Comparison of ENCODE assay signal across 18 cellular contexts in the genomic region with DNA sequence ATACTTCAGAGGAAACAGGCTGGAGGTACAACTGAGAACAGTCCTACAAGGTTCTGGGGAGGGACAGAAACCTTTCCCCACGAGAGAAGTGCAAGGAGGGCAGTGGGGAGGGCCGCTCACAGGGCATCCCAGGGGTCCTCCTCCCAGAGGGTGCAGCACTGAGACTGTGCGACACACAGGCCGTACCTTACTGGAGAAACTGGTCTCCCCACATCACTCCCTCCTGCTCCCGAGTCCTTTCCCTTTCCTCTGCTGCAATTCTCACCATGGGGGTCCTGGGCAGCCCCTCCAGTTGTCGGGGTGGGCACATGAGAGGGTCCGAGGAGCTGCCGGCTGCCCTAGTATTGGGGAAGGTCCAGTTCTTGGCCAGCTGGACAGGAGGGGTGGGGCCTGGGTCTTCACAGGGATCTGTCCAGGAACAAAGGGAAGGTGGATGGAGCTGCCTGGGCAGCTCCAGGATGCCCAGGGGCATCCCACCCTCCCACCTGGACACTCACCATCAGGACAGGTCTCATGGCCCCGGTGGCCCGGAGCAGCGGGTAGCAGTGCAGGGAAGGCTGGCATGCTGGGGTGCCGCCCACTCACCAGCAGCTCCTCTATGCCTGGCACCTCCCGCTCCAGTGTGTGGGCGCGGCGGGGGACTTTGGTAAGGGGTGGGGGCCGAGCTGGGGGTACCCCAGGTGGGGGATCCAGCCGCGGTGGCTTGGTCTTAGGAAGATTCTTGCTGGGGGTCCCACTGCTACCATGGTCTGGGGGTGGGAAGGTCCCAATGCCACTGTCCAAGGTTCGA. TPM values are rescaled to one million over a fixed set of nuclear protein-coding genes. Genes with fewer than 3 reads are reported as not detected.
A peak's percentile ranks its signal among the peaks of the same experiment; 100 is the strongest.
DNase-seq lines count a peak whose midpoint lies in the region; ATAC-seq, FAIRE-seq and TF ChIP-seq lines count a peak whose summit lies in the region.
"Had no signal": no experiment of that assay in that cellular context is flagged by ENCODE, and none has a peak within 500 bp of the region (broad histone marks: within the 10 kb centered on the region; RNA-seq: fewer than 3 reads in every experiment).

No MANE protein-coding gene starts in this region.

- FAIRE-seq in HepG2 (lab: Jason Lieb, UNC): no peak
- FAIRE-seq: GM12891, H1 had no signal

- in situ Hi-C loops in HepG2 (cut with HindIII; ENCODE audit: extremely low pct_ligation_motif_present, low pct_unique_long_range_greater_than_20kb): loop anchor here (5.0 kb wide), 1 partner anchor 35 kb away; a partner anchor contains a TSS

- no peaks in the 10 kb centered on the region for H3K27me3 ChIP-seq in HepG2 (ENCODE audit: control insufficient read depth in 1 of 2, insufficient read depth in 2 of 2, low read length in 2 of 2)
- H3K27me3 ChIP-seq in right lobe of liver: no peaks in the 10 kb centered on the region
- H3K27me3 ChIP-seq in osteoblast (ENCODE audit: insufficient read depth, low read length): no peaks in the 10 kb centered on the region

- H3K79me2 ChIP-seq in HepG2 (ENCODE audit: insufficient read depth, low read length) (no peaks in the 10 kb centered on the region), osteoblast (ENCODE audit: insufficient read depth, low read length) (no peaks in the 10 kb centered on the region)

- no peak for ATAC-seq in HepG2
- no peak for ATAC-seq in right lobe of liver
- ATAC-seq in GM21526 (IDR thresholded peaks at IDR 0.05; ENCODE audit: low FRiP score, unreplicated experiment): no peak

- TF ChIP-seq POLR2A in HepG2 (IDR thresholded peaks at IDR 0.05; ENCODE audit: insufficient read depth in 1 of 2, low read depth in 2 of 2, low read length in 2 of 2): no peak
- TF ChIP-seq POLR2A in right lobe of liver (IDR thresholded peaks at IDR 0.05): no peak

- H4K20me1 ChIP-seq in HepG2 (ENCODE audit: insufficient read depth, low read length) (no peaks in the 10 kb centered on the region), osteoblast (ENCODE audit: insufficient read depth, low read length) (no peaks in the 10 kb centered on the region)

- WGBS in HepG2 (ENCODE audit: low lambda C conversion rate): 97% methylated on average over 7 of the region's 20 CpGs
- WGBS in right lobe of liver (ENCODE audit: insufficient coverage, low coverage, low lambda C conversion rate, missing lambda C conversion rate): 100% methylated on average over 1 of the region's 20 CpGs

- TF ChIP-seq EP300 in HepG2 (IDR thresholded peaks at IDR 0.05; ENCODE audit: low read depth in 2 of 2, low read length in 2 of 2) (no peak), HepG2 (CRISPR knock-in tag; IDR thresholded peaks at IDR 0.05; ENCODE audit: borderline replicate concordance) (no peak)

- no peak for DNase-seq in HepG2 (ENCODE audit: low spot score)
- no peak for DNase-seq in right lobe of liver
- DNase-seq in islet precursor cell: peak; percentile 52
- peak; percentile 32 for DNase-seq in osteoblast (ENCODE audit: insufficient read length, low spot score, missing footprints)
- DNase-seq in epidermal melanocyte (ENCODE audit: insufficient read length, low spot score): no peak
- no peak for DNase-seq in NCI-H774 (lab: John Stamatoyannopoulos, UW)
- DNase-seq: 8988T; ACHN; C1 segment of cervical spinal cord; Calu3; CD4-positive, alpha-beta T cell; DMS79; HCEC 1CT; IMR-90; KG1 had no signal

- CTCF ChIA-PET in HepG2 (lab: Yijun Ruan, JAX; ENCODE audit: low intra/inter-chr PET ratio, low total read pairs): no interaction called here

- H3K36me3 ChIP-seq in HepG2 (replicated peaks in 1 of 2; ENCODE audit: control insufficient read depth in 1 of 2, insufficient read depth in 2 of 2, low read length in 2 of 2) (0 out of 5 replicates have a peak, but pooled peaks cover 2 to 4% of the 10 kb centered on the region in 2 experiments), right lobe of liver (peaks cover 0 to 8% (median under 1%) of the 10 kb centered on the region in 4 donors), osteoblast (ENCODE audit: insufficient read depth, low read length) (peaks cover 28% of the 10 kb centered on the region)

- H3K27ac ChIP-seq in HepG2 (ENCODE audit: extremely low read length, insufficient read depth, low read length): no peak overlapping the region
- no peak overlapping the region for H3K27ac ChIP-seq in right lobe of liver
- no peak overlapping the region for H3K27ac ChIP-seq in osteoblast (ENCODE audit: low read depth, low read length)

- H3K4me1 ChIP-seq in HepG2 (ENCODE audit: insufficient read depth, low read length) (no peaks in the 10 kb centered on the region), right lobe of liver (no peaks in the 10 kb centered on the region), osteoblast (ENCODE audit: insufficient read depth, low read length) (no peaks in the 10 kb centered on the region)

- H3K4me3 ChIP-seq in HepG2 (replicated peaks in 1 of 3; ENCODE audit: insufficient read depth in 1 of 3, low read depth in 2 of 3, low read length in 3 of 3) (no peak overlapping the region), right lobe of liver (no peak overlapping the region), osteoblast (ENCODE audit: insufficient read depth, low read length) (no peak overlapping the region)

- no peak for TF ChIP-seq CTCF in HepG2 (CRISPR knock-in tag; IDR thresholded peaks at IDR 0.05)
- no peak for TF ChIP-seq CTCF in right lobe of liver (IDR thresholded peaks at IDR 0.05)
- TF ChIP-seq CTCF in osteoblast (IDR thresholded peaks at IDR 0.05; ENCODE audit: extremely low read depth, low read depth, low read length): no peak

- no peak overlapping the region for H3K4me2 ChIP-seq in HepG2 (ENCODE audit: low read depth, low read length)
- no peak overlapping the region for H3K4me2 ChIP-seq in osteoblast (ENCODE audit: insufficient read depth, low read length)

- POLR2A ChIA-PET in HepG2 (lab: Yijun Ruan, JAX): interaction anchor here (0.6 kb wide), 1 partner anchor 495 kb away, joined by 4 read pairs; no protein-coding TSS in a partner anchor

- H2AFZ ChIP-seq in HepG2 (ENCODE audit: low read length) (no peak overlapping the region), osteoblast (ENCODE audit: low read length) (no peak overlapping the region)

- H3K9ac ChIP-seq in HepG2 (ENCODE audit: insufficient read depth, low read depth, low read length): no peak overlapping the region

- BruUV-seq in HepG2 (replicated peaks; lab: Mats Ljungman, UMichigan): no TSS peak

- H3K9me3 ChIP-seq in HepG2 (ENCODE audit: low read length): no peaks in the 10 kb centered on the region
- no peaks in the 10 kb centered on the region for H3K9me3 ChIP-seq in right lobe of liver
- no peaks in the 10 kb centered on the region for H3K9me3 ChIP-seq in osteoblast (ENCODE audit: low read depth, low read length)

- TF ChIP-seq RAD21 in HepG2 (CRISPR knock-in tag; IDR thresholded peaks at IDR 0.05): no peak

- intact Hi-C loops in HepG2 (cut with micrococcal nuclease; ENCODE audit: unreplicated experiment): no loop called here
- intact Hi-C loops in right lobe of liver (cut with DNase I): no loop called here

RNA-seq across cellular contexts. Expression of a gene that starts 35.8 kb away (rescaled TPM):
- total RNA-seq in HepG2 (2016; rRNA removed; fragmentation: Illumina TruSeq; extraction: Trizol) (5.9 and 9.0 TPM in 2 replicates), right lobe of liver (1 to 10 TPM; 7.0 to 8.8 (median 7.9) TPM), osteoblast (34.8 and 40.5 TPM in 2 replicates)
- 3.1 and 3.3 TPM in 2 replicates for total RNA-seq in HepG2 (2016; cell fraction: cytosol; rRNA removed; fragmentation: Illumina TruSeq; extraction: Trizol; ENCODE audit: low read depth)
- total RNA-seq in HepG2 (2016; cell fraction: insoluble cytoplasmic fraction; rRNA removed; fragmentation: Illumina TruSeq; extraction: Trizol): 5.1 and 8.3 TPM in 2 replicates
- 5.3 and 5.9 TPM in 2 replicates for total RNA-seq in HepG2 (2016; cell fraction: membrane; rRNA removed; fragmentation: Illumina TruSeq; extraction: Trizol)
- 10.1 and 11.1 TPM in 2 replicates for total RNA-seq in HepG2 (2016; cell fraction: nucleus; rRNA removed; fragmentation: Illumina TruSeq; extraction: Trizol)
- 4.1 and 5.5 TPM in 2 replicates for polyA plus RNA-seq in HepG2 (2011; rRNA removed)
- polyA plus RNA-seq in HepG2 (2011; cell fraction: cytosol; rRNA removed): 1.7 and 3.1 TPM in 2 replicates
- polyA plus RNA-seq in HepG2 (2011; cell fraction: nucleus; rRNA removed): 15.9 and 16.8 TPM in 2 replicates
- polyA plus RNA-seq in HepG2 (2012): 4.7 and 6.8 TPM in 2 replicates
- polyA plus RNA-seq in HepG2 (2016; cell fraction: cytosol; fragmentation: Illumina TruSeq; extraction: Trizol; ENCODE audit: low read depth): 0.32 and 0.37 TPM in 2 replicates
- 5.7 and 8.4 TPM in 2 replicates for polyA plus RNA-seq in HepG2 (2016; cell fraction: insoluble cytoplasmic fraction; fragmentation: Illumina TruSeq; extraction: Trizol; ENCODE audit: low read depth)
- polyA plus RNA-seq in HepG2 (2016; cell fraction: membrane; fragmentation: Illumina TruSeq; extraction: Trizol; ENCODE audit: low read depth): 1.3 and 1.7 TPM in 2 replicates
- 20.5 and 22.7 TPM in 2 replicates for polyA plus RNA-seq in HepG2 (2016; cell fraction: nucleus; fragmentation: Illumina TruSeq; extraction: Trizol; ENCODE audit: insufficient read depth, low read depth)
- polyA minus RNA-seq in HepG2 (2011; rRNA and poly(A)+ RNA removed; ENCODE audit: low replicate concordance): 10.1 and 13.6 TPM in 2 replicates
- polyA minus RNA-seq in HepG2 (2011; cell fraction: cytosol; rRNA and poly(A)+ RNA removed): 5.5 and 6.3 TPM in 2 replicates
- 13.2 and 14.7 TPM in 2 replicates for polyA minus RNA-seq in HepG2 (2011; cell fraction: nucleus; rRNA and poly(A)+ RNA removed)

RNA-seq across cellular contexts. Expression of a gene that starts 50.5 kb away (rescaled TPM):
- total RNA-seq in HepG2 (2016; rRNA removed; fragmentation: Illumina TruSeq; extraction: Trizol) (1.8 and 2.5 TPM in 2 replicates), right lobe of liver (1 to 10 TPM; 1.6 to 3.6 (median 2.6) TPM), osteoblast (4.7 and 5.4 TPM in 2 replicates)
- total RNA-seq in HepG2 (2016; cell fraction: cytosol; rRNA removed; fragmentation: Illumina TruSeq; extraction: Trizol; ENCODE audit: low read depth): 1.6 and 1.7 TPM in 2 replicates
- 2.2 and 3.0 TPM in 2 replicates for total RNA-seq in HepG2 (2016; cell fraction: insoluble cytoplasmic fraction; rRNA removed; fragmentation: Illumina TruSeq; extraction: Trizol)
- 2.1 and 3.4 TPM in 2 replicates for total RNA-seq in HepG2 (2016; cell fraction: membrane; rRNA removed; fragmentation: Illumina TruSeq; extraction: Trizol)
- 2.6 and 3.0 TPM in 2 replicates for total RNA-seq in HepG2 (2016; cell fraction: nucleus; rRNA removed; fragmentation: Illumina TruSeq; extraction: Trizol)
- polyA plus RNA-seq in HepG2 (2011; rRNA removed): 2.0 and 2.2 TPM in 2 replicates
- polyA plus RNA-seq in HepG2 (2011; cell fraction: cytosol; rRNA removed): 1.4 and 1.7 TPM in 2 replicates
- 1.3 and 2.3 TPM in 2 replicates for polyA plus RNA-seq in HepG2 (2011; cell fraction: nucleus; rRNA removed)
- 1.7 and 2.6 TPM in 2 replicates for polyA plus RNA-seq in HepG2 (2012)
- polyA plus RNA-seq in HepG2 (2016; cell fraction: cytosol; fragmentation: Illumina TruSeq; extraction: Trizol; ENCODE audit: low read depth): 0.54 and 0.63 TPM in 2 replicates
- 1.6 and 1.7 TPM in 2 replicates for polyA plus RNA-seq in HepG2 (2016; cell fraction: insoluble cytoplasmic fraction; fragmentation: Illumina TruSeq; extraction: Trizol; ENCODE audit: low read depth)
- polyA plus RNA-seq in HepG2 (2016; cell fraction: membrane; fragmentation: Illumina TruSeq; extraction: Trizol; ENCODE audit: low read depth): 0.76 and 1.1 TPM in 2 replicates
- polyA plus RNA-seq in HepG2 (2016; cell fraction: nucleus; fragmentation: Illumina TruSeq; extraction: Trizol; ENCODE audit: insufficient read depth, low read depth): 2.7 and 2.8 TPM in 2 replicates
- 2.9 and 10.2 TPM in 2 replicates for polyA minus RNA-seq in HepG2 (2011; rRNA and poly(A)+ RNA removed; ENCODE audit: low replicate concordance)
- 0.97 and 2.2 TPM in 2 replicates for polyA minus RNA-seq in HepG2 (2011; cell fraction: cytosol; rRNA and poly(A)+ RNA removed)
- 2.8 and 3.5 TPM in 2 replicates for polyA minus RNA-seq in HepG2 (2011; cell fraction: nucleus; rRNA and poly(A)+ RNA removed)

RNA-seq across cellular contexts. Expression of a gene that starts 51.0 kb away (rescaled TPM):
- total RNA-seq in HepG2 (2016; rRNA removed; fragmentation: Illumina TruSeq; extraction: Trizol) (220 and 412 TPM in 2 replicates), right lobe of liver (1,000 to 10,000 TPM in 3 of 6 experiments, 100 to 1,000 TPM in 3; 538 to 1,268 (median 937) TPM), osteoblast (398 and 421 TPM in 2 replicates)
- total RNA-seq in HepG2 (2016; cell fraction: cytosol; rRNA removed; fragmentation: Illumina TruSeq; extraction: Trizol; ENCODE audit: low read depth): 49.6 and 57.4 TPM in 2 replicates
- 229 and 414 TPM in 2 replicates for total RNA-seq in HepG2 (2016; cell fraction: insoluble cytoplasmic fraction; rRNA removed; fragmentation: Illumina TruSeq; extraction: Trizol)
- 85.8 and 89.3 TPM in 2 replicates for total RNA-seq in HepG2 (2016; cell fraction: membrane; rRNA removed; fragmentation: Illumina TruSeq; extraction: Trizol)
- total RNA-seq in HepG2 (2016; cell fraction: nucleus; rRNA removed; fragmentation: Illumina TruSeq; extraction: Trizol): 296 and 323 TPM in 2 replicates
- polyA plus RNA-seq in HepG2 (2011; rRNA removed): 445 and 468 TPM in 2 replicates
- 286 and 485 TPM in 2 replicates for polyA plus RNA-seq in HepG2 (2011; cell fraction: cytosol; rRNA removed)
- 231 and 241 TPM in 2 replicates for polyA plus RNA-seq in HepG2 (2011; cell fraction: nucleus; rRNA removed)
- 423 and 441 TPM in 2 replicates for polyA plus RNA-seq in HepG2 (2012)
- polyA plus RNA-seq in HepG2 (2016; cell fraction: cytosol; fragmentation: Illumina TruSeq; extraction: Trizol; ENCODE audit: low read depth): 62.2 and 68.0 TPM in 2 replicates
- 213 and 227 TPM in 2 replicates for polyA plus RNA-seq in HepG2 (2016; cell fraction: insoluble cytoplasmic fraction; fragmentation: Illumina TruSeq; extraction: Trizol; ENCODE audit: low read depth)
- polyA plus RNA-seq in HepG2 (2016; cell fraction: membrane; fragmentation: Illumina TruSeq; extraction: Trizol; ENCODE audit: low read depth): 53.8 and 54.1 TPM in 2 replicates
- 552 and 556 TPM in 2 replicates for polyA plus RNA-seq in HepG2 (2016; cell fraction: nucleus; fragmentation: Illumina TruSeq; extraction: Trizol; ENCODE audit: insufficient read depth, low read depth)
- polyA minus RNA-seq in HepG2 (2011; rRNA and poly(A)+ RNA removed; ENCODE audit: low replicate concordance): 536 and 564 TPM in 2 replicates
- 151 and 170 TPM in 2 replicates for polyA minus RNA-seq in HepG2 (2011; cell fraction: cytosol; rRNA and poly(A)+ RNA removed)
- 151 and 168 TPM in 2 replicates for polyA minus RNA-seq in HepG2 (2011; cell fraction: nucleus; rRNA and poly(A)+ RNA removed)

Comparison
In these comparisons a context has a peak if more than half of its experiments do, and no peak if none do; other contexts are left out.
1. DNase-seq: peak in islet precursor cell (single experiment) and osteoblast (single experiment); none in HepG2 (single experiment), right lobe of liver (0 of 3), epidermal melanocyte (single experiment) and NCI-H774 (single experiment).